8 cellular contexts compared by ENCODE assay signal in genomic region chr1:54220004-54220811, GRCh38. TPM values are rescaled to one million over a fixed set of nuclear protein-coding genes. Genes with fewer than 3 reads are reported as not detected.
DNase-seq lines count a peak whose midpoint lies in the region; ATAC-seq and TF ChIP-seq lines count a peak whose summit lies in the region.

No MANE protein-coding gene starts in this region.

- no peaks in the 10 kb centered on the region for H3K27me3 Mint-ChIP-seq in activated CD4-positive, alpha-beta memory T cell treated with anti-CD3 and anti-CD28 coated beads for 36 hours
- no peaks in the 10 kb centered on the region for H3K27me3 Mint-ChIP-seq in activated CD4-positive, alpha-beta memory T cell treated with anti-CD3 and anti-CD28 coated beads, Interleukin-2, amount 10 ng/mL, durations not matched to agents 7 days and 5 days
- H3K27me3 Mint-ChIP-seq in chondrocyte (ENCODE audit: low read depth): no peaks in the 10 kb centered on the region

- WGBS in mesenchymal stem cell: 70% methylated on average over 18 of the region's 18 CpGs
- 57 to 63% methylated on average over 16 to 18 of the region's 18 CpGs for WGBS in upper lobe of left lung, 2 donors

- H3K9me3 ChIP-seq in mesenchymal stem cell (ENCODE audit: control insufficient read depth, low read length) (no peaks in the 10 kb centered on the region), upper lobe of left lung (no peaks in the 10 kb centered on the region), HAP-1 (no peaks in the 10 kb centered on the region)

- peak overlapping the region; percentile 30 to 85 for H2BK12ac ChIP-seq in mesenchymal stem cell (ENCODE audit: low read length in 2 of 2)

- no peak for DNase-seq in activated CD4-positive, alpha-beta memory T cell treated with anti-CD3 and anti-CD28 coated beads for 36 hours
- DNase-seq in activated CD4-positive, alpha-beta memory T cell treated with anti-CD3 and anti-CD28 coated beads, Interleukin-2, amount 10 ng/mL, durations not matched to agents 7 days and 5 days: no peak
- no peak for DNase-seq in chondrocyte (ENCODE audit: low spot score)
- peak; percentile 79 for DNase-seq in mesenchymal stem cell
- peak; percentile 29 to 66 for DNase-seq in upper lobe of left lung
- no peak for DNase-seq in HAP-1 (ENCODE audit: low spot score in 2 of 2)
- no peak for DNase-seq in HEK293T (ENCODE audit: extremely low spot score)

- TF ChIP-seq EP300 in upper lobe of left lung (IDR thresholded peaks at IDR 0.05): no peak

- H3K4ac ChIP-seq in mesenchymal stem cell (ENCODE audit: low read depth in 1 of 2, low read length in 2 of 2): peak overlapping the region in 1 of 2 experiments; percentile 76

- H2BK5ac ChIP-seq in mesenchymal stem cell (ENCODE audit: low read depth, low read length, poor library complexity, severe bottlenecking): no peak overlapping the region

- H4K8ac ChIP-seq in mesenchymal stem cell (ENCODE audit: low read length): peak overlapping the region; percentile 15

- peak in 1 of 4 donors; percentile 19 for TF ChIP-seq POLR2A in upper lobe of left lung (IDR thresholded peaks at IDR 0.05)

- in situ Hi-C loops in HAP-1 (cut with MboI; ENCODE audit: low sequenced_read_pairs): no loop called here

- no peak overlapping the region for H2BK120ac ChIP-seq in mesenchymal stem cell (ENCODE audit: low read depth, low read length)

- peak overlapping the region; percentile 75 for H3K9ac ChIP-seq in mesenchymal stem cell (ENCODE audit: low read length)

- H3K9me3 Mint-ChIP-seq in activated CD4-positive, alpha-beta memory T cell treated with anti-CD3 and anti-CD28 coated beads for 36 hours: no peaks in the 10 kb centered on the region
- H3K9me3 Mint-ChIP-seq in activated CD4-positive, alpha-beta memory T cell treated with anti-CD3 and anti-CD28 coated beads, Interleukin-2, amount 10 ng/mL, durations not matched to agents 7 days and 5 days: no peaks in the 10 kb centered on the region
- H3K9me3 Mint-ChIP-seq in chondrocyte (ENCODE audit: low read depth): no peaks in the 10 kb centered on the region

- TF ChIP-seq CTCF in chondrocyte (IDR thresholded peaks at IDR 0.05) (no peak), upper lobe of left lung (IDR thresholded peaks at IDR 0.05) (no peak)

- peak overlapping the region; percentile 8 for H3K27ac Mint-ChIP-seq in activated CD4-positive, alpha-beta memory T cell treated with anti-CD3 and anti-CD28 coated beads for 36 hours
- no peak overlapping the region for H3K27ac Mint-ChIP-seq in activated CD4-positive, alpha-beta memory T cell treated with anti-CD3 and anti-CD28 coated beads, Interleukin-2, amount 10 ng/mL, durations not matched to agents 7 days and 5 days
- H3K27ac Mint-ChIP-seq in chondrocyte (ENCODE audit: unreplicated experiment): peak overlapping the region; percentile 67

- H3K27ac ChIP-seq in mesenchymal stem cell (ENCODE audit: low read length, poor library complexity, severe bottlenecking) (no peak overlapping the region), upper lobe of left lung (peak overlapping the region; percentile 34 to 71 (median 69))

- H3K4me3 ChIP-seq in mesenchymal stem cell (ENCODE audit: insufficient read depth in 1 of 2, low read depth in 1 of 2, low read length in 2 of 2): peak overlapping the region in 1 of 2 experiments; percentile 65
- H3K4me3 ChIP-seq in upper lobe of left lung: peak overlapping the region in 1 of 4 donors; percentile 2
- no peak overlapping the region for H3K4me3 ChIP-seq in HAP-1

- H3K14ac ChIP-seq in mesenchymal stem cell (ENCODE audit: low read length in 2 of 2): peak overlapping the region in 1 of 2 experiments; percentile 57

- peak; percentile 27 to 79 for ATAC-seq in upper lobe of left lung (ENCODE audit: low FRiP score in 2 of 2)
- ATAC-seq in GM18909 (IDR thresholded peaks at IDR 0.05; ENCODE audit: poor library complexity, unreplicated experiment): no peak

- H3K36me3 ChIP-seq in mesenchymal stem cell (ENCODE audit: control insufficient read depth in 1 of 2, insufficient read depth in 2 of 2, low read depth in 1 of 2, low read length in 2 of 2) (peaks cover 47 to 81% of the 10 kb centered on the region in 2 experiments), upper lobe of left lung (peaks cover 15 to 51% (median 39%) of the 10 kb centered on the region in 4 donors), HAP-1 (replicated peaks) (peaks cover 40% of the 10 kb centered on the region)

- H2AK5ac ChIP-seq in mesenchymal stem cell (ENCODE audit: low read length, severe bottlenecking): no peak overlapping the region

- H3K36me3 Mint-ChIP-seq in activated CD4-positive, alpha-beta memory T cell treated with anti-CD3 and anti-CD28 coated beads for 36 hours: peaks cover 41% of the 10 kb centered on the region
- H3K36me3 Mint-ChIP-seq in activated CD4-positive, alpha-beta memory T cell treated with anti-CD3 and anti-CD28 coated beads, Interleukin-2, amount 10 ng/mL, durations not matched to agents 7 days and 5 days (ENCODE audit: low read depth): peaks cover 68% of the 10 kb centered on the region
- peaks cover 28% of the 10 kb centered on the region for H3K36me3 Mint-ChIP-seq in chondrocyte (ENCODE audit: low read depth)

- no peak overlapping the region for H4K91ac ChIP-seq in mesenchymal stem cell (ENCODE audit: low read length)

- peak overlapping the region in 1 of 2 experiments; percentile 16 for H3K18ac ChIP-seq in mesenchymal stem cell (ENCODE audit: low read depth in 1 of 2, low read length in 2 of 2)

- POLR2A ChIA-PET in activated CD4-positive, alpha-beta memory T cell treated with anti-CD3 and anti-CD28 coated beads for 36 hours (lab: Charles Lee): interaction anchor here (2.2 kb wide), 1 partner anchor 10 kb away, joined by 11 read pairs; no protein-coding TSS in a partner anchor
- POLR2A ChIA-PET in activated CD4-positive, alpha-beta memory T cell treated with anti-CD3 and anti-CD28 coated beads, Interleukin-2, amount 10 ng/mL, durations not matched to agents 7 days and 5 days (lab: Charles Lee): interaction anchor here (4.0 kb wide), 1 partner anchor 20 kb away, joined by 15 read pairs; the partner anchor contains the start of genes CYB5RL and MRPL37
- POLR2A ChIA-PET in HEK293T (lab: Yijun Ruan, JAX): interaction anchor here (0.9 to 1.3 kb wide), 2 partner anchors 9 to 20 kb away, joined by 4 to 6 read pairs; partner anchors contain the start of genes CYB5RL and MRPL37

- H3K27me3 ChIP-seq in mesenchymal stem cell (ENCODE audit: control insufficient read depth in 1 of 2, insufficient read depth in 1 of 2, low read length in 2 of 2): no peaks in the 10 kb centered on the region
- H3K27me3 ChIP-seq in upper lobe of left lung: no peaks in the 10 kb centered on the region
- no peaks in the 10 kb centered on the region for H3K27me3 ChIP-seq in HAP-1 (ENCODE audit: low read depth)

- CTCF ChIA-PET in activated CD4-positive, alpha-beta memory T cell treated with anti-CD3 and anti-CD28 coated beads for 36 hours (lab: Charles Lee): no interaction called here
- CTCF ChIA-PET in activated CD4-positive, alpha-beta memory T cell treated with anti-CD3 and anti-CD28 coated beads, Interleukin-2, amount 10 ng/mL, durations not matched to agents 7 days and 5 days (lab: Charles Lee): interaction anchor here (0.7 kb wide), 1 partner anchor 269 kb away, joined by 3 read pairs; no protein-coding TSS in a partner anchor
- CTCF ChIA-PET in HEK293T (lab: Yijun Ruan, JAX): interaction anchor here (0.9 to 1.3 kb wide), 2 partner anchors 9 to 39 kb away, joined by 3 read pairs; no protein-coding TSS in a partner anchor

- intact Hi-C loops in activated CD4-positive, alpha-beta memory T cell treated with anti-CD3 and anti-CD28 coated beads for 36 hours (cut with micrococcal nuclease): no loop called here

- H3K4me3 Mint-ChIP-seq in activated CD4-positive, alpha-beta memory T cell treated with anti-CD3 and anti-CD28 coated beads for 36 hours: no peak overlapping the region
- no peak overlapping the region for H3K4me3 Mint-ChIP-seq in activated CD4-positive, alpha-beta memory T cell treated with anti-CD3 and anti-CD28 coated beads, Interleukin-2, amount 10 ng/mL, durations not matched to agents 7 days and 5 days
- H3K4me3 Mint-ChIP-seq in chondrocyte (ENCODE audit: unreplicated experiment): no peak overlapping the region

- H3K4me1 Mint-ChIP-seq in activated CD4-positive, alpha-beta memory T cell treated with anti-CD3 and anti-CD28 coated beads for 36 hours (ENCODE audit: low read depth): peaks cover 2% of the 10 kb centered on the region
- H3K4me1 Mint-ChIP-seq in activated CD4-positive, alpha-beta memory T cell treated with anti-CD3 and anti-CD28 coated beads, Interleukin-2, amount 10 ng/mL, durations not matched to agents 7 days and 5 days: peaks cover 3% of the 10 kb centered on the region
- H3K4me1 Mint-ChIP-seq in chondrocyte (ENCODE audit: low read depth): peaks cover 15% of the 10 kb centered on the region

- H3K4me2 ChIP-seq in mesenchymal stem cell (ENCODE audit: low read length, poor library complexity, severe bottlenecking): no peak overlapping the region

- H2AFZ ChIP-seq in mesenchymal stem cell (ENCODE audit: low read depth, low read length): no peak overlapping the region

- H2BK15ac ChIP-seq in mesenchymal stem cell (ENCODE audit: low read depth, poor library complexity, severe bottlenecking): no peak overlapping the region

- H3K23ac ChIP-seq in mesenchymal stem cell (ENCODE audit: low read length in 2 of 2): peak overlapping the region in 1 of 2 experiments; percentile 19

- peaks cover 7% of the 10 kb centered on the region for H3K79me1 ChIP-seq in mesenchymal stem cell (replicated peaks; ENCODE audit: low read length, poor library complexity, severe bottlenecking)

- H3K4me1 ChIP-seq in mesenchymal stem cell (ENCODE audit: control insufficient read depth, insufficient read depth, low read depth, low read length) (peaks cover 17% of the 10 kb centered on the region), upper lobe of left lung (peaks cover 8 to 18% (median 13%) of the 10 kb centered on the region in 4 donors), HAP-1 (no peaks in the 10 kb centered on the region)

TF ChIP-seq in HEK293T, 16 proteins besides CTCF, POLR2A, EP300 and RAD21:
- TF ChIP-seq LEF1 (IDR thresholded peaks at IDR 0.05; ENCODE audit: borderline replicate concordance): no peak

RNA-seq across cellular contexts. Expression of gene MRPL37, which starts 20.2 kb away (rescaled TPM):
- total RNA-seq in activated CD4-positive, alpha-beta memory T cell treated with anti-CD3 and anti-CD28 coated beads for 36 hours: 100 to 1,000 TPM; 157 to 166 TPM
- total RNA-seq in activated CD4-positive, alpha-beta memory T cell treated with anti-CD3 and anti-CD28 coated beads, Interleukin-2, amount 10 ng/mL, durations not matched to agents 7 days and 5 days: 10 to 100 TPM; 88.0 to 91.9 TPM
- total RNA-seq in chondrocyte (66.0 to 66.9 TPM (median 66.3 TPM) in 3 replicates), upper lobe of left lung (10 to 100 TPM; 33.2 to 58.2 (median 47.0) TPM)
- 83.1 TPM for polyA plus RNA-seq in mesenchymal stem cell (2013, experiment 1 of 2)
- polyA plus RNA-seq in mesenchymal stem cell (2013, experiment 2 of 2): 84.0 TPM

RNA-seq across cellular contexts. Expression of gene CYB5RL, which starts 20.4 kb away (rescaled TPM):
- 10 to 100 TPM; 12.8 to 13.0 TPM for total RNA-seq in activated CD4-positive, alpha-beta memory T cell treated with anti-CD3 and anti-CD28 coated beads for 36 hours
- 10 to 100 TPM in 1 of 2 experiments, 1 to 10 TPM in 1; 8.9 to 10.0 TPM for total RNA-seq in activated CD4-positive, alpha-beta memory T cell treated with anti-CD3 and anti-CD28 coated beads, Interleukin-2, amount 10 ng/mL, durations not matched to agents 7 days and 5 days
- total RNA-seq in chondrocyte (7.0 to 7.8 TPM (median 7.5 TPM) in 3 replicates), upper lobe of left lung (1 to 10 TPM; 2.7 to 10.0 (median 6.6) TPM)
- polyA plus RNA-seq in mesenchymal stem cell (2013, experiment 1 of 2): 4.3 TPM
- 3.4 TPM for polyA plus RNA-seq in mesenchymal stem cell (2013, experiment 2 of 2)

Comparison
In these comparisons a context has a peak if more than half of its experiments do, and no peak if none do; other contexts are left out.
1. DNase-seq: peak in mesenchymal stem cell (single experiment) and upper lobe of left lung (2 of 2); none in activated CD4-positive, alpha-beta memory T cell treated with anti-CD3 and anti-CD28 coated beads for 36 hours (single experiment), activated CD4-positive, alpha-beta memory T cell treated with anti-CD3 and anti-CD28 coated beads, Interleukin-2, amount 10 ng/mL, durations not matched to agents 7 days and 5 days (single experiment), chondrocyte (single experiment), HAP-1 (0 of 2) and HEK293T (single experiment).